In genomic region chr7:23075571-23075970, GRCh38 we compare ENCODE assay signal across 15 cellular contexts. TPM values are rescaled to one million over a fixed set of nuclear protein-coding genes. Genes with fewer than 3 reads are reported as not detected.
A peak's percentile ranks its signal among the peaks of the same experiment; 100 is the strongest.
DNase-seq lines count a peak whose midpoint lies in the region; ATAC-seq and TF ChIP-seq lines count a peak whose summit lies in the region.
"Had no signal": no experiment of that assay in that cellular context is flagged by ENCODE, and none has a peak within 500 bp of the region (broad histone marks: within the 10 kb centered on the region; RNA-seq: fewer than 3 reads in every experiment).

No MANE protein-coding gene starts in this region.

- H3K4me2 ChIP-seq in hepatocyte = peak overlapping the region; percentile 58

- H3K27me3 ChIP-seq in CD4-positive, CD25-positive, alpha-beta regulatory T cell (ENCODE audit: control insufficient read depth, insufficient read depth, low read length) = peaks cover 8% of the 10 kb centered on the region
- H3K27me3 ChIP-seq in ascending aorta (no peaks in the 10 kb centered on the region), hepatocyte (peaks cover 8% of the 10 kb centered on the region), stomach (peaks cover 0 to 68% (median 17%) of the 10 kb centered on the region in 3 donors), thyroid gland (no peaks in the 10 kb centered on the region)
- H3K27me3 ChIP-seq: MG63 had no signal

- no peaks in the 10 kb centered on the region for H4K20me1 ChIP-seq in hepatocyte (ENCODE audit: insufficient read depth, poor library complexity, severe bottlenecking)

- H3K9me2 ChIP-seq in hepatocyte (replicated peaks; ENCODE audit: insufficient read depth) = no peaks in the 10 kb centered on the region

- H3K27ac Mint-ChIP-seq in CD4-positive, CD25-positive, alpha-beta regulatory T cell = peak overlapping the region in 2 of 3 donors; percentile 20
- H3K27ac Mint-ChIP-seq: CD4-positive, alpha-beta T cell had no signal

- TF ChIP-seq CTCF in ascending aorta (IDR thresholded peaks at IDR 0.05) (no peak), hepatocyte (IDR thresholded peaks at IDR 0.05; ENCODE audit: poor library complexity) (no peak), stomach (IDR thresholded peaks at IDR 0.05) (no peak), thyroid gland (IDR thresholded peaks at IDR 0.05) (no peak)

- WGBS in hepatocyte (ENCODE audit: low lambda C conversion rate, missing lambda C conversion rate) = 63% methylated on average over 3 of the region's 3 CpGs
- 16 to 38% (median 33%) methylated on average over 3 of the region's 3 CpGs for WGBS in stomach, 5 donors
- WGBS in thyroid gland, 2 donors = 62 to 64% methylated on average over 3 of the region's 3 CpGs

- intact Hi-C loops in ascending aorta (cut with DNase I) = no loop called here
- intact Hi-C loops in stomach (cut with DNase I; ENCODE audit: low total_unique reads) = no loop called here
- intact Hi-C loops in thyroid gland (cut with DNase I) = no loop called here

- no peak overlapping the region for H3K4me3 Mint-ChIP-seq in CD4-positive, CD25-positive, alpha-beta regulatory T cell
- H3K4me3 Mint-ChIP-seq: CD4-positive, alpha-beta T cell had no signal

- no peaks in the 10 kb centered on the region for H3K9me3 ChIP-seq in CD4-positive, CD25-positive, alpha-beta regulatory T cell (ENCODE audit: control insufficient read depth in 2 of 2, low read length in 2 of 2)
- H3K9me3 ChIP-seq in ascending aorta = no peaks in the 10 kb centered on the region
- no peaks in the 10 kb centered on the region for H3K9me3 ChIP-seq in hepatocyte (ENCODE audit: low read depth)
- no peaks in the 10 kb centered on the region for H3K9me3 ChIP-seq in stomach
- H3K9me3 ChIP-seq in thyroid gland = no peaks in the 10 kb centered on the region
- H3K9me3 ChIP-seq: MG63 had no signal

- no peaks in the 10 kb centered on the region for H3K4me1 ChIP-seq in CD4-positive, CD25-positive, alpha-beta regulatory T cell (ENCODE audit: control insufficient read depth, insufficient read depth, low read length, poor library complexity, severe bottlenecking)
- H3K4me1 ChIP-seq in ascending aorta = peaks cover 4 to 19% of the 10 kb centered on the region in 2 donors
- peaks cover 21% of the 10 kb centered on the region for H3K4me1 ChIP-seq in hepatocyte (ENCODE audit: insufficient read depth)
- peaks cover 0 to 30% (median 6%) of the 10 kb centered on the region in 4 donors for H3K4me1 ChIP-seq in stomach
- H3K4me1 ChIP-seq in thyroid gland = peaks cover 7 to 18% of the 10 kb centered on the region in 2 donors

- no peak for DNase-seq in CD4-positive, CD25-positive, alpha-beta regulatory T cell
- peak; percentile 20 to 30 for DNase-seq in Kasumi-1 (lab: John Stamatoyannopoulos, UW)
- DNase-seq in ascending aorta (ENCODE audit: low spot score in 2 of 2) = no peak
- DNase-seq in hepatocyte (ENCODE audit: low spot score) = no peak
- DNase-seq in stomach = no peak
- no peak for DNase-seq in thyroid gland
- DNase-seq: ACHN; CD4-positive, alpha-beta T cell; GF-D8; MG63; NCI-H1930; NCI-H2171; NCI-H446 treated with DMSO at 0.1 percent for 48 hours had no signal

- H3K4me3 ChIP-seq in CD4-positive, CD25-positive, alpha-beta regulatory T cell (ENCODE audit: low read depth, low read length) = no peak overlapping the region
- H3K4me3 ChIP-seq in ascending aorta = no peak overlapping the region
- H3K4me3 ChIP-seq in hepatocyte = no peak overlapping the region
- no peak overlapping the region for H3K4me3 ChIP-seq in stomach
- no peak overlapping the region for H3K4me3 ChIP-seq in thyroid gland (replicated peaks in 1 of 3)
- H3K4me3 ChIP-seq: MG63 had no signal

- H3K9me3 Mint-ChIP-seq in CD4-positive, CD25-positive, alpha-beta regulatory T cell = no peaks in the 10 kb centered on the region
- H3K9me3 Mint-ChIP-seq: CD4-positive, alpha-beta T cell had no signal

- peaks cover 50% of the 10 kb centered on the region for H3K27me3 Mint-ChIP-seq in CD4-positive, CD25-positive, alpha-beta regulatory T cell

- TF ChIP-seq POLR2A in stomach (IDR thresholded peaks at IDR 0.05) (no peak), thyroid gland (IDR thresholded peaks at IDR 0.05) (no peak)

- H3K79me2 ChIP-seq in hepatocyte = no peaks in the 10 kb centered on the region

- no peaks in the 10 kb centered on the region for H3K36me3 ChIP-seq in CD4-positive, CD25-positive, alpha-beta regulatory T cell (ENCODE audit: control insufficient read depth, insufficient read depth, low read length)
- H3K36me3 ChIP-seq in ascending aorta = no peaks in the 10 kb centered on the region
- H3K36me3 ChIP-seq in hepatocyte (replicated peaks; ENCODE audit: insufficient read depth, low read depth) = no peaks in the 10 kb centered on the region
- no peaks in the 10 kb centered on the region for H3K36me3 ChIP-seq in stomach
- H3K36me3 ChIP-seq in thyroid gland = no peaks in the 10 kb centered on the region
- H3K36me3 ChIP-seq: MG63 had no signal

- ATAC-seq in CD4-positive, CD25-positive, alpha-beta regulatory T cell (ENCODE audit: low read depth in 2 of 2) = no peak
- no peak for ATAC-seq in HG03520 (IDR thresholded peaks at IDR 0.05; ENCODE audit: unreplicated experiment)

- no peak for TF ChIP-seq EP300 in stomach (IDR thresholded peaks at IDR 0.05)

- no peaks in the 10 kb centered on the region for H3K36me3 Mint-ChIP-seq in CD4-positive, CD25-positive, alpha-beta regulatory T cell

- H2AFZ ChIP-seq in hepatocyte = no peak overlapping the region

- H3K27ac ChIP-seq in CD4-positive, CD25-positive, alpha-beta regulatory T cell (ENCODE audit: insufficient read depth, low read length, poor library complexity, severe bottlenecking) = no peak overlapping the region
- H3K27ac ChIP-seq in ascending aorta (peak overlapping the region; percentile 60 to 67), hepatocyte (no peak overlapping the region), stomach (no peak overlapping the region), thyroid gland (no peak overlapping the region)
- H3K27ac ChIP-seq: RWPE1 had no signal

- no peaks in the 10 kb centered on the region for H3K4me1 Mint-ChIP-seq in CD4-positive, CD25-positive, alpha-beta regulatory T cell

RNA-seq across cellular contexts. Expression of gene KLHL7, which starts 30.0 kb away (rescaled TPM):
- total RNA-seq in CD4-positive, CD25-positive, alpha-beta regulatory T cell = 19.7 TPM
- 10 to 100 TPM; 24.8 to 32.4 (median 27.5) TPM for polyA plus RNA-seq in CD4-positive, CD25-positive, alpha-beta regulatory T cell
- total RNA-seq in ascending aorta (1.2 TPM), hepatocyte (39.4 and 42.5 TPM in 2 replicates), stomach (10 to 100 TPM; 12.5 to 55.9 (median 23.3) TPM), thyroid gland (10 to 100 TPM; 20.3 to 35.0 (median 27.2) TPM)
- polyA plus RNA-seq in hepatocyte (26.3 and 30.7 TPM in 2 replicates), stomach (10 to 100 TPM in 1 of 3 donors, 1 to 10 TPM in 2; 8.4 to 21.7 (median 9.7) TPM)

Comparison
In these comparisons a context has a peak if more than half of its experiments do, and no peak if none do; other contexts are left out.
1. DNase-seq: peak in Kasumi-1 (2 of 2); none in CD4-positive, CD25-positive, alpha-beta regulatory T cell (0 of 3), ascending aorta (0 of 2), hepatocyte (single experiment), stomach (single experiment) and thyroid gland (0 of 2).
2. H3K27ac ChIP-seq: peak in ascending aorta (2 of 2); none in CD4-positive, CD25-positive, alpha-beta regulatory T cell (single experiment), hepatocyte (single experiment), stomach (0 of 5) and thyroid gland (0 of 3).